ENCODE assay signal across 31 cellular contexts in the genomic region with DNA sequence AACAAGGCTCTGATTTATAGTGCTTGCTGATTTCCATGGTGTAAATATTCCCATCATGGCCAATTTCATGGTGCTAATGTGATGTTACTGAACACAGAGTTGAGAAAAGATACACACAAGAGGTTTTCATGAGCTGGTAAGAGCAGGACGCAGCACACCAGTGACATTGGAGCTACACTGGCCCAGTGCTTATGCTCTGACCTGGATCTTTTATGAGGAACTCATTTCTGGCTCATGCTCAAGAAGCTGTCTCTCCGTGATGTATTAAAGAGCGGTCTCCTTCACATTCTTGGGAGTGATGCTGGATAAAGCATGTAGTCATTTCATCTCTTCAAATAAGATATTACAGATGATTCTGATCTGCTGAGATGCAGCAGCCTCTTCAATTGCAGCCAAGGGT.
"Had no signal": no experiment of that assay in that cellular context is flagged by ENCODE, and none has a peak within 500 bp of the region (broad histone marks: within the 10 kb centered on the region; RNA-seq: fewer than 3 reads in every experiment).

No MANE protein-coding gene starts in this region.

- H3K36me3 ChIP-seq: MG63, SJCRH30 had no signal

- H3K27ac ChIP-seq: PC-9, RWPE1, SJCRH30, SK-N-MC had no signal

- H3K4me3 ChIP-seq: K562, MG63, PC-9, SJCRH30, SK-N-MC had no signal

- DNase-seq: Kasumi-1, KG1, MG63, NCI-H1048, NCI-H1092 treated with DMSO at 0.1 percent for 48 hours, NCI-H1105 treated with DMSO at 0.1 percent for 48 hours, NCI-H1417, NCI-H1436, NCI-H146, NCI-H1694, NCI-H187, NCI-H1930, NCI-H2029 treated with DMSO at 0.1 percent for 48 hours, NCI-H2081 treated with DMSO at 0.1 percent for 48 hours, NCI-H2107, NCI-H2171, NCI-H226, NCI-H510A, NCI-H524, NCI-H526, NCI-H748 treated with DMSO at 0.1 percent for 48 hours, NCI-H82, PC-9, SHP77, SIG-M5, SJCRH30 had no signal

- H3K4me1 ChIP-seq: SJCRH30 had no signal

- ATAC-seq: K562, Panc1, SK-N-SH treated with all-trans-retinoic acid at 6 μM for 48 hours had no signal

- H3K27me3 ChIP-seq: MG63, SJCRH30 had no signal

- H3K9me3 ChIP-seq: MG63, SJCRH30 had no signal
